12 cellular contexts compared by ENCODE assay signal in genomic region chr14:94145902-94146527, GRCh38. TPM values are rescaled to one million over a fixed set of nuclear protein-coding genes. Genes with fewer than 3 reads are reported as not detected.
DNase-seq lines count a peak whose midpoint lies in the region; ATAC-seq and TF ChIP-seq lines count a peak whose summit lies in the region.
"Had no signal": no experiment of that assay in that cellular context is flagged by ENCODE, and none has a peak within 500 bp of the region (broad histone marks: within the 10 kb centered on the region; RNA-seq: fewer than 3 reads in every experiment).

No MANE protein-coding gene starts in this region.

- no peak for TF ChIP-seq RAD21 in HCT116 (IDR thresholded peaks at IDR 0.05; ENCODE audit: low read depth)

- no peak overlapping the region for H3K4me3 ChIP-seq in HCT116 (replicated peaks in 1 of 2; ENCODE audit: low read depth in 1 of 2, low read length in 2 of 2)
- no peak overlapping the region for H3K4me3 ChIP-seq in epithelial cell of esophagus (ENCODE audit: low read length)
- no peak overlapping the region for H3K4me3 ChIP-seq in prostate gland

- POLR2A ChIA-PET in HCT116 (lab: Charles Lee): interaction anchor here (1.1 to 1.3 kb wide), 2 partner anchors 9 to 24 kb away, joined by 3 read pairs; no protein-coding TSS in a partner anchor

- no peak overlapping the region for H3K27ac ChIP-seq in HCT116 (ENCODE audit: low read depth, low read length)
- no peak overlapping the region for H3K27ac ChIP-seq in prostate gland
- H3K27ac ChIP-seq: 22Rv1 had no signal

- H3K27me3 ChIP-seq in HCT116 (ENCODE audit: insufficient read depth, low read length) (no peaks in the 10 kb centered on the region), prostate gland (replicated peaks; ENCODE audit: insufficient read depth) (no peaks in the 10 kb centered on the region)

- RAD21 ChIA-PET in HCT116 (lab: Charles Lee; ENCODE audit: low non-redundant PET in 1 of 2, low total read pairs in 2 of 2, uncharacterized antibody in 2 of 2, unreplicated experiment in 2 of 2): no interaction called here

- no peaks in the 10 kb centered on the region for H4K20me1 ChIP-seq in HCT116 (ENCODE audit: insufficient read depth)

- H3K36me3 ChIP-seq in HCT116 (ENCODE audit: control insufficient read depth in 1 of 2, insufficient read depth in 2 of 2, low read length in 2 of 2) (no peaks in the 10 kb centered on the region), prostate gland (no peaks in the 10 kb centered on the region)

- intact Hi-C loops in HCT116 (cut with micrococcal nuclease): no loop called here
- intact Hi-C loops in prostate gland (cut with DNase I): no loop called here

- H3K9me3 ChIP-seq in HCT116 (ENCODE audit: control insufficient read depth in 1 of 2, insufficient read depth in 1 of 2, low read depth in 1 of 2, low read length in 2 of 2) (no peaks in the 10 kb centered on the region), prostate gland (no peaks in the 10 kb centered on the region)

- ATAC-seq in HCT116: no peak
- ATAC-seq in GM21367 (IDR thresholded peaks at IDR 0.05; ENCODE audit: unreplicated experiment): no peak
- ATAC-seq in HG02610 (IDR thresholded peaks at IDR 0.05; ENCODE audit: unreplicated experiment): no peak

- TF ChIP-seq CTCF in HCT116 (IDR thresholded peaks at IDR 0.05 in 2 of 3, conservative IDR thresholded peaks at IDR 0.05 in 1 of 3; ENCODE audit: borderline replicate concordance in 1 of 3, insufficient read depth in 1 of 3, low read depth in 2 of 3, low read length in 2 of 3): no peak
- no peak for TF ChIP-seq CTCF in epithelial cell of esophagus (IDR thresholded peaks at IDR 0.05; ENCODE audit: insufficient read depth, low read depth, low read length, missing control alignments)
- TF ChIP-seq CTCF in prostate gland (IDR thresholded peaks at IDR 0.05): no peak

- H3K79me2 ChIP-seq in HCT116 (ENCODE audit: insufficient read depth, low read length): no peaks in the 10 kb centered on the region

- H3K4me1 ChIP-seq in HCT116 (ENCODE audit: control insufficient read depth in 1 of 2, insufficient read depth in 2 of 2, low read length in 2 of 2): peaks cover 3 to 10% of the 10 kb centered on the region in 2 experiments; a peak in 3 of 4 replicates
- no peaks in the 10 kb centered on the region for H3K4me1 ChIP-seq in prostate gland (replicated peaks)

- no TSS peak for BruUV-seq in HCT116 (replicated peaks; lab: Mats Ljungman, UMichigan)

- peak; percentile 7 for DNase-seq in DMS79 (lab: John Stamatoyannopoulos, UW)
- DNase-seq in DMS79 treated with DMSO at 0.1 percent for 48 hours (lab: John Stamatoyannopoulos, UW): no peak
- DNase-seq in HCT116 (ENCODE audit: low read depth, low spot score): no peak
- peak; percentile 99 for DNase-seq in NCI-H69 (lab: John Stamatoyannopoulos, UW)
- DNase-seq in epithelial cell of esophagus (ENCODE audit: low read depth): peak; percentile 58
- DNase-seq in prostate gland (ENCODE audit: low spot score): no peak
- DNase-seq: activated CD4-positive, alpha-beta T cell treated with anti-CD3 and anti-CD28 coated beads, Interleukin-2, amount 50 U/mL, for 48 hours; effector memory CD4-positive, alpha-beta T cell; small intestine had no signal

- peak overlapping the region; percentile 74 for H2AFZ ChIP-seq in HCT116 (ENCODE audit: low read depth, low read length, poor library complexity, severe bottlenecking)

- H3K9me2 ChIP-seq in HCT116 (ENCODE audit: insufficient read depth): no peaks in the 10 kb centered on the region

- no peak overlapping the region for H3K4me2 ChIP-seq in HCT116 (ENCODE audit: low read length)

- H3K9ac ChIP-seq in HCT116 (ENCODE audit: low read length): no peak overlapping the region

- 71% methylated on average over 6 of the region's 6 CpGs for WGBS in prostate gland

- TF ChIP-seq POLR2A in HCT116 (IDR thresholded peaks at IDR 0.05; ENCODE audit: borderline replicate concordance, extremely low read depth, insufficient read depth, insufficient read length) (no peak), prostate gland (IDR thresholded peaks at IDR 0.05) (no peak)

- CTCF ChIA-PET in HCT116 (lab: Charles Lee): interaction anchor here (1.0 to 5.9 kb wide), 3 partner anchors 10 to 34 kb away, joined by 3 to 37 read pairs (median 5); no protein-coding TSS in a partner anchor

TF ChIP-seq in HCT116, 20 proteins besides CTCF, POLR2A, EP300 and RAD21:
- TF ChIP-seq YY1 (IDR thresholded peaks at IDR 0.05; ENCODE audit: extremely low read depth, insufficient replicate concordance, low read depth, low read length) (no peak), EZH2phosphoT487 (IDR thresholded peaks at IDR 0.05; ENCODE audit: borderline replicate concordance) (no peak), CEBPB (IDR thresholded peaks at IDR 0.05; ENCODE audit: low read depth) (no peak), POLR2AphosphoS5 (IDR thresholded peaks at IDR 0.05; ENCODE audit: low read depth, low read length) (no peak), SIN3A (IDR thresholded peaks at IDR 0.05; ENCODE audit: low read depth) (no peak), ELF1 (IDR thresholded peaks at IDR 0.05; ENCODE audit: borderline replicate concordance, low read depth) (no peak), FOSL1 (IDR thresholded peaks at IDR 0.05; ENCODE audit: low read depth) (no peak), SP1 (IDR thresholded peaks at IDR 0.05; ENCODE audit: low read depth) (no peak), EGR1 (IDR thresholded peaks at IDR 0.05; ENCODE audit: low read depth) (no peak), ZBTB33 (IDR thresholded peaks at IDR 0.05; ENCODE audit: extremely low read depth, insufficient replicate concordance, low read length) (no peak), JUND (IDR thresholded peaks at IDR 0.05) (no peak), ZFX (IDR thresholded peaks at IDR 0.05) (no peak), MAX (IDR thresholded peaks at IDR 0.05) (no peak), REST (IDR thresholded peaks at IDR 0.05; ENCODE audit: low read depth) (no peak), TCF7L2 (IDR thresholded peaks at IDR 0.05; ENCODE audit: borderline replicate concordance, extremely low read depth, insufficient read depth, insufficient read length) (no peak)
- TF ChIP-seq, protein P1, sequence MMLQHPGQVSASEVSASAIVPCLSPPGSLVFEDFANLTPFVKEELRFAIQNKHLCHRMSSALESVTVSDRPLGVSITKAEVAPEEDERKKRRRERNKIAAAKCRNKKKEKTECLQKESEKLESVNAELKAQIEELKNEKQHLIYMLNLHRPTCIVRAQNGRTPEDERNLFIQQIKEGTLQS (IDR thresholded peaks at IDR 0.05): no peak

RNA-seq across cellular contexts. Expression of gene IFI27L2, which starts 16.6 kb away (rescaled TPM):
- 42.9 TPM for total RNA-seq in HCT116 (2021; ENCODE audit: unreplicated experiment)
- 78.8 and 80.0 TPM in 2 replicates for polyA plus RNA-seq in HCT116 (2012)
- total RNA-seq in prostate gland: 100 to 1,000 TPM in 1 of 2 donors, 10 to 100 TPM in 1; 23.3 to 118 TPM

RNA-seq across cellular contexts. Expression of gene PPP4R4, which starts 28.1 kb away (rescaled TPM):
- total RNA-seq in HCT116 (2021; ENCODE audit: unreplicated experiment) (5.5 TPM), prostate gland (1 to 10 TPM in 1 of 2 donors, under 1 TPM in 1; 0.32 to 9.5 TPM)
- 1.3 and 1.9 TPM in 2 replicates for polyA plus RNA-seq in HCT116 (2012)

RNA-seq across cellular contexts. Expression of gene IFI27, which starts 35.5 kb away (rescaled TPM):
- 3.8 TPM for total RNA-seq in HCT116 (2021; ENCODE audit: unreplicated experiment)
- polyA plus RNA-seq in HCT116 (2012): 3.4 and 7.8 TPM in 2 replicates
- total RNA-seq in prostate gland: 100 to 1,000 TPM in 1 of 2 donors, 10 to 100 TPM in 1; 88.4 to 529 TPM

Comparison
In these comparisons a context has a peak if more than half of its experiments do, and no peak if none do; other contexts are left out.
1. DNase-seq: peak in DMS79 (single experiment), NCI-H69 (single experiment) and epithelial cell of esophagus (single experiment); none in DMS79 treated with DMSO at 0.1 percent for 48 hours (single experiment), HCT116 (single experiment) and prostate gland (single experiment).
2. RNA of gene IFI27, which starts 35.5 kb away (total RNA-seq): 88.4 to 529 TPM in prostate gland; 3.8 TPM in HCT116 (single experiment); every median in the first group is over 10 times any median in the second.